In genomic region chr17:81033535-81034167, GRCh38 we compare ENCODE assay signal across 10 cellular contexts. TPM values are rescaled to one million over a fixed set of nuclear protein-coding genes. Genes with fewer than 3 reads are reported as not detected.
A peak's percentile ranks its signal among the peaks of the same experiment; 100 is the strongest.
DNase-seq lines count a peak whose midpoint lies in the region; ATAC-seq, FAIRE-seq and TF ChIP-seq lines count a peak whose summit lies in the region.
"Had no signal": no experiment of that assay in that cellular context is flagged by ENCODE, and none has a peak within 500 bp of the region (broad histone marks: within the 10 kb centered on the region; RNA-seq: fewer than 3 reads in every experiment).

No MANE protein-coding gene starts in this region.

- no TSS peak for BruUV-seq in HepG2 (replicated peaks; lab: Mats Ljungman, UMichigan)

- in situ Hi-C loops in HepG2 (cut with HindIII; ENCODE audit: extremely low pct_ligation_motif_present, low pct_unique_long_range_greater_than_20kb) = no loop called here

- H3K4me1 ChIP-seq in astrocyte (ENCODE audit: insufficient read depth, low read length) = peaks cover 35% of the 10 kb centered on the region
- peaks cover 57% of the 10 kb centered on the region for H3K4me1 ChIP-seq in HepG2 (ENCODE audit: insufficient read depth, low read length)
- peaks cover 0 to 35% (median 29%) of the 10 kb centered on the region in 4 donors for H3K4me1 ChIP-seq in tibial artery

- no peaks in the 10 kb centered on the region for H3K27me3 ChIP-seq in astrocyte (ENCODE audit: insufficient read depth, low read length)
- peaks cover 0 to 6% of the 10 kb centered on the region in 2 experiments; a peak in 2 of 5 replicates for H3K27me3 ChIP-seq in HepG2 (ENCODE audit: control insufficient read depth in 1 of 2, insufficient read depth in 2 of 2, low read length in 2 of 2)
- H3K27me3 ChIP-seq in tibial artery = peaks cover 0 to 62% of the 10 kb centered on the region in 2 donors

- peak overlapping the region; percentile 67 for H3K9ac ChIP-seq in astrocyte (ENCODE audit: low read length)
- H3K9ac ChIP-seq in HepG2 (ENCODE audit: insufficient read depth, low read depth, low read length) = peak overlapping the region; percentile 68

- H3K79me2 ChIP-seq in astrocyte (ENCODE audit: insufficient read depth, low read length) (peaks cover 31% of the 10 kb centered on the region), HepG2 (ENCODE audit: insufficient read depth, low read length) (peaks cover 30% of the 10 kb centered on the region)

- peaks cover 39% of the 10 kb centered on the region for H4K20me1 ChIP-seq in astrocyte (ENCODE audit: insufficient read depth, low read length)
- peaks cover 29% of the 10 kb centered on the region for H4K20me1 ChIP-seq in HepG2 (ENCODE audit: insufficient read depth, low read length)

- no peak for TF ChIP-seq POLR2A in HepG2 (IDR thresholded peaks at IDR 0.05; ENCODE audit: insufficient read depth in 1 of 2, low read depth in 2 of 2, low read length in 2 of 2)

- no peaks in the 10 kb centered on the region for H3K9me3 Mint-ChIP-seq in activated CD4-positive, alpha-beta T cell treated with anti-CD3 and anti-CD28 coated beads, Interleukin-2, amount 10 ng/mL, durations not matched to agents 7 days and 5 days
- H3K9me3 Mint-ChIP-seq in astrocyte (ENCODE audit: unreplicated experiment) = no peaks in the 10 kb centered on the region

- FAIRE-seq in astrocyte (lab: Jason Lieb, UNC) = no peak
- no peak for FAIRE-seq in HepG2 (lab: Jason Lieb, UNC)
- FAIRE-seq: G401.6 had no signal

- H3K4me2 ChIP-seq in astrocyte (ENCODE audit: low read length) (peak overlapping the region; percentile 95), HepG2 (ENCODE audit: low read depth, low read length) (peak overlapping the region; percentile 97)

- peak overlapping the region; percentile 28 for H2AFZ ChIP-seq in astrocyte (ENCODE audit: low read depth, low read length)
- no peak overlapping the region for H2AFZ ChIP-seq in HepG2 (ENCODE audit: low read length)

- peaks cover 34% of the 10 kb centered on the region for H3K27me3 Mint-ChIP-seq in activated CD4-positive, alpha-beta T cell treated with anti-CD3 and anti-CD28 coated beads, Interleukin-2, amount 10 ng/mL, durations not matched to agents 7 days and 5 days
- peaks cover 10% of the 10 kb centered on the region for H3K27me3 Mint-ChIP-seq in astrocyte (ENCODE audit: low read depth, unreplicated experiment)

- peak overlapping the region; percentile 41 for H3K27ac Mint-ChIP-seq in activated CD4-positive, alpha-beta T cell treated with anti-CD3 and anti-CD28 coated beads, Interleukin-2, amount 10 ng/mL, durations not matched to agents 7 days and 5 days
- H3K27ac Mint-ChIP-seq in astrocyte (ENCODE audit: unreplicated experiment) = no peak overlapping the region

- H3K27ac ChIP-seq in astrocyte (ENCODE audit: low read depth, low read length) (no peak overlapping the region), HepG2 (ENCODE audit: extremely low read length, insufficient read depth, low read length) (no peak overlapping the region), tibial artery (no peak overlapping the region)

- 12% methylated on average over 22 of the region's 22 CpGs for WGBS in HepG2 (ENCODE audit: low lambda C conversion rate)

- ATAC-seq in HepG2 = no peak
- no peak for ATAC-seq in GM21367 (IDR thresholded peaks at IDR 0.05; ENCODE audit: unreplicated experiment)

- CTCF ChIA-PET in activated CD4-positive, alpha-beta T cell treated with anti-CD3 and anti-CD28 coated beads, Interleukin-2, amount 10 ng/mL, durations not matched to agents 7 days and 5 days (lab: Charles Lee) = interaction anchor here (2.5 kb wide), 1 partner anchor 10 kb away, joined by 11 read pairs; no protein-coding TSS in a partner anchor
- CTCF ChIA-PET in HepG2 (lab: Yijun Ruan, JAX; ENCODE audit: low intra/inter-chr PET ratio, low total read pairs) (interaction anchor here (1.6 kb wide), 1 partner anchor 68 kb away, joined by 4 read pairs; no protein-coding TSS in a partner anchor), HEK293T (lab: Yijun Ruan, JAX) (interaction anchor here (1.7 kb wide), 1 partner anchor 10 kb away, joined by 5 read pairs; no protein-coding TSS in a partner anchor)

- H3K36me3 ChIP-seq in astrocyte (ENCODE audit: insufficient read depth, low read length) (no peaks in the 10 kb centered on the region), HepG2 (replicated peaks in 1 of 2; ENCODE audit: control insufficient read depth in 1 of 2, insufficient read depth in 2 of 2, low read length in 2 of 2) (peaks cover 0 to 2% of the 10 kb centered on the region in 2 experiments; a peak in 3 of 5 replicates), tibial artery (no peaks in the 10 kb centered on the region)

- peak overlapping the region; percentile 58 for H3K4me3 Mint-ChIP-seq in activated CD4-positive, alpha-beta T cell treated with anti-CD3 and anti-CD28 coated beads, Interleukin-2, amount 10 ng/mL, durations not matched to agents 7 days and 5 days
- H3K4me3 Mint-ChIP-seq in astrocyte (ENCODE audit: unreplicated experiment) = peak overlapping the region; percentile 89

- H3K36me3 Mint-ChIP-seq in activated CD4-positive, alpha-beta T cell treated with anti-CD3 and anti-CD28 coated beads, Interleukin-2, amount 10 ng/mL, durations not matched to agents 7 days and 5 days (ENCODE audit: low read depth) = no peaks in the 10 kb centered on the region
- peaks cover 12% of the 10 kb centered on the region for H3K36me3 Mint-ChIP-seq in astrocyte (ENCODE audit: low read depth, unreplicated experiment)

- H3K9me3 ChIP-seq in astrocyte (ENCODE audit: insufficient read depth, low read depth, low read length) (no peaks in the 10 kb centered on the region), HepG2 (ENCODE audit: low read length) (no peaks in the 10 kb centered on the region), tibial artery (no peaks in the 10 kb centered on the region)

- DNase-seq in activated CD4-positive, alpha-beta T cell treated with anti-CD3 and anti-CD28 coated beads, Interleukin-2, amount 10 ng/mL, durations not matched to agents 7 days and 5 days = no peak
- DNase-seq in activated CD4-positive, alpha-beta T cell treated with anti-CD3 and anti-CD28 coated beads, Interleukin-2, amount 50 U/mL, for 4 hours = no peak
- DNase-seq in astrocyte (ENCODE audit: low read depth) (no peak), HepG2 (ENCODE audit: low spot score) (peak; percentile 44), tibial artery (peak in 1 of 2 donors; percentile 72), HEK293T (ENCODE audit: extremely low spot score) (no peak), dedifferentiated amniotic fluid mesenchymal stem cell (ENCODE audit: extremely low spot score) (no peak)
- DNase-seq: T-helper 9 cell had no signal

- TF ChIP-seq CTCF in astrocyte (IDR thresholded peaks at IDR 0.05; ENCODE audit: insufficient read depth, low read depth, low read length) (no peak), HepG2 (CRISPR knock-in tag; IDR thresholded peaks at IDR 0.05) (no peak), tibial artery (IDR thresholded peaks at IDR 0.05) (no peak)

- intact Hi-C loops in HepG2 (cut with micrococcal nuclease; ENCODE audit: unreplicated experiment) = no loop called here
- intact Hi-C loops in tibial artery (cut with DNase I; ENCODE audit: low total_unique reads) = no loop called here

- no peak for TF ChIP-seq RAD21 in HepG2 (CRISPR knock-in tag; IDR thresholded peaks at IDR 0.05)

- H3K4me1 Mint-ChIP-seq in activated CD4-positive, alpha-beta T cell treated with anti-CD3 and anti-CD28 coated beads, Interleukin-2, amount 10 ng/mL, durations not matched to agents 7 days and 5 days = peaks cover 14% of the 10 kb centered on the region
- peaks cover 14% of the 10 kb centered on the region for H3K4me1 Mint-ChIP-seq in astrocyte (ENCODE audit: low read depth, unreplicated experiment)

- POLR2A ChIA-PET in activated CD4-positive, alpha-beta T cell treated with anti-CD3 and anti-CD28 coated beads, Interleukin-2, amount 10 ng/mL, durations not matched to agents 7 days and 5 days (lab: Charles Lee) = no interaction called here
- POLR2A ChIA-PET in HepG2 (lab: Yijun Ruan, JAX) = interaction anchor here (1.0 to 2.9 kb wide), 4 partner anchors 8 to 62 kb away, joined by 3 to 23 read pairs (median 4); no protein-coding TSS in a partner anchor
- POLR2A ChIA-PET in HEK293T (lab: Yijun Ruan, JAX) = interaction anchor here (1.0 to 1.3 kb wide), 2 partner anchors 13 to 564 kb away, joined by 3 read pairs; no protein-coding TSS in a partner anchor

- TF ChIP-seq EP300 in HepG2 (IDR thresholded peaks at IDR 0.05; ENCODE audit: low read depth in 2 of 2, low read length in 2 of 2) (no peak), HepG2 (CRISPR knock-in tag; IDR thresholded peaks at IDR 0.05; ENCODE audit: borderline replicate concordance) (no peak)

- H3K4me3 ChIP-seq in astrocyte (ENCODE audit: insufficient read depth, low read depth, low read length) (peak overlapping the region; percentile 71), HepG2 (replicated peaks in 1 of 3; ENCODE audit: insufficient read depth in 1 of 3, low read depth in 2 of 3, low read length in 3 of 3) (peak overlapping the region; percentile 76 to 88 (median 77)), tibial artery (peak overlapping the region; percentile 48 to 62)

RNA-seq across cellular contexts. Expression of gene BAIAP2, which starts 1.3 kb away (rescaled TPM):
- 1 to 10 TPM; 2.8 TPM for total RNA-seq in activated CD4-positive, alpha-beta T cell treated with anti-CD3 and anti-CD28 coated beads, Interleukin-2, amount 10 ng/mL, durations not matched to agents 7 days and 5 days
- 43.3 and 51.4 TPM in 2 replicates for total RNA-seq in astrocyte
- total RNA-seq in HepG2 (2016; rRNA removed; fragmentation: Illumina TruSeq; extraction: Trizol) = 16.3 and 22.5 TPM in 2 replicates
- 8.5 and 9.9 TPM in 2 replicates for total RNA-seq in HepG2 (2016; cell fraction: cytosol; rRNA removed; fragmentation: Illumina TruSeq; extraction: Trizol; ENCODE audit: low read depth)
- total RNA-seq in HepG2 (2016; cell fraction: insoluble cytoplasmic fraction; rRNA removed; fragmentation: Illumina TruSeq; extraction: Trizol) = 15.1 and 19.9 TPM in 2 replicates
- total RNA-seq in HepG2 (2016; cell fraction: membrane; rRNA removed; fragmentation: Illumina TruSeq; extraction: Trizol) = 11.6 and 11.8 TPM in 2 replicates
- 15.9 and 21.1 TPM in 2 replicates for total RNA-seq in HepG2 (2016; cell fraction: nucleus; rRNA removed; fragmentation: Illumina TruSeq; extraction: Trizol)
- polyA plus RNA-seq in HepG2 (2011; rRNA removed) = 24.0 and 29.8 TPM in 2 replicates
- polyA plus RNA-seq in HepG2 (2011; cell fraction: cytosol; rRNA removed) = 14.8 and 22.5 TPM in 2 replicates
- polyA plus RNA-seq in HepG2 (2011; cell fraction: nucleus; rRNA removed) = 101 and 122 TPM in 2 replicates
- polyA plus RNA-seq in HepG2 (2012) = 34.4 and 34.9 TPM in 2 replicates
- polyA plus RNA-seq in HepG2 (2016; cell fraction: cytosol; fragmentation: Illumina TruSeq; extraction: Trizol; ENCODE audit: low read depth) = 3.9 and 4.4 TPM in 2 replicates
- polyA plus RNA-seq in HepG2 (2016; cell fraction: insoluble cytoplasmic fraction; fragmentation: Illumina TruSeq; extraction: Trizol; ENCODE audit: low read depth) = 14.7 and 22.4 TPM in 2 replicates
- polyA plus RNA-seq in HepG2 (2016; cell fraction: membrane; fragmentation: Illumina TruSeq; extraction: Trizol; ENCODE audit: low read depth) = 6.8 and 8.2 TPM in 2 replicates
- polyA plus RNA-seq in HepG2 (2016; cell fraction: nucleus; fragmentation: Illumina TruSeq; extraction: Trizol; ENCODE audit: insufficient read depth, low read depth) = 38.9 and 40.0 TPM in 2 replicates
- polyA minus RNA-seq in HepG2 (2011; rRNA and poly(A)+ RNA removed; ENCODE audit: low replicate concordance) = 6.9 and 34.6 TPM in 2 replicates
- polyA minus RNA-seq in HepG2 (2011; cell fraction: cytosol; rRNA and poly(A)+ RNA removed) = 19.5 and 20.5 TPM in 2 replicates
- polyA minus RNA-seq in HepG2 (2011; cell fraction: nucleus; rRNA and poly(A)+ RNA removed) = 51.2 and 56.7 TPM in 2 replicates

RNA-seq across cellular contexts. Expression of gene CHMP6, which starts 42.0 kb away (rescaled TPM):
- 10 to 100 TPM; 31.3 to 32.9 TPM for total RNA-seq in activated CD4-positive, alpha-beta T cell treated with anti-CD3 and anti-CD28 coated beads, Interleukin-2, amount 10 ng/mL, durations not matched to agents 7 days and 5 days
- 16.8 and 19.0 TPM in 2 replicates for total RNA-seq in astrocyte
- 24.2 and 24.6 TPM in 2 replicates for total RNA-seq in HepG2 (2016; rRNA removed; fragmentation: Illumina TruSeq; extraction: Trizol)
- 5.9 and 6.6 TPM in 2 replicates for total RNA-seq in HepG2 (2016; cell fraction: cytosol; rRNA removed; fragmentation: Illumina TruSeq; extraction: Trizol; ENCODE audit: low read depth)
- 24.5 and 25.5 TPM in 2 replicates for total RNA-seq in HepG2 (2016; cell fraction: insoluble cytoplasmic fraction; rRNA removed; fragmentation: Illumina TruSeq; extraction: Trizol)
- 14.7 and 15.5 TPM in 2 replicates for total RNA-seq in HepG2 (2016; cell fraction: membrane; rRNA removed; fragmentation: Illumina TruSeq; extraction: Trizol)
- 12.8 and 13.9 TPM in 2 replicates for total RNA-seq in HepG2 (2016; cell fraction: nucleus; rRNA removed; fragmentation: Illumina TruSeq; extraction: Trizol)
- 11.1 and 17.7 TPM in 2 replicates for polyA plus RNA-seq in HepG2 (2011; rRNA removed)
- polyA plus RNA-seq in HepG2 (2011; cell fraction: cytosol; rRNA removed) = 14.2 and 21.6 TPM in 2 replicates
- 31.7 and 32.3 TPM in 2 replicates for polyA plus RNA-seq in HepG2 (2011; cell fraction: nucleus; rRNA removed)
- 10.1 and 14.6 TPM in 2 replicates for polyA plus RNA-seq in HepG2 (2012)
- polyA plus RNA-seq in HepG2 (2016; cell fraction: cytosol; fragmentation: Illumina TruSeq; extraction: Trizol; ENCODE audit: low read depth) = 8.4 and 9.7 TPM in 2 replicates
- polyA plus RNA-seq in HepG2 (2016; cell fraction: insoluble cytoplasmic fraction; fragmentation: Illumina TruSeq; extraction: Trizol; ENCODE audit: low read depth) = 42.4 and 45.1 TPM in 2 replicates
- 14.8 and 17.6 TPM in 2 replicates for polyA plus RNA-seq in HepG2 (2016; cell fraction: membrane; fragmentation: Illumina TruSeq; extraction: Trizol; ENCODE audit: low read depth)
- 34.7 and 37.8 TPM in 2 replicates for polyA plus RNA-seq in HepG2 (2016; cell fraction: nucleus; fragmentation: Illumina TruSeq; extraction: Trizol; ENCODE audit: insufficient read depth, low read depth)
- 6.7 and 18.8 TPM in 2 replicates for polyA minus RNA-seq in HepG2 (2011; rRNA and poly(A)+ RNA removed; ENCODE audit: low replicate concordance)
- 8.2 and 11.1 TPM in 2 replicates for polyA minus RNA-seq in HepG2 (2011; cell fraction: cytosol; rRNA and poly(A)+ RNA removed)
- 20.0 and 22.4 TPM in 2 replicates for polyA minus RNA-seq in HepG2 (2011; cell fraction: nucleus; rRNA and poly(A)+ RNA removed)
